Comparison of ENCODE assay signal across 31 cellular contexts in genomic region chr15:83935774-83936173, GRCh38.
"Had no signal": no experiment of that assay in that cellular context is flagged by ENCODE, and none has a peak within 500 bp of the region (broad histone marks: within the 10 kb centered on the region; RNA-seq: fewer than 3 reads in every experiment).

No MANE protein-coding gene starts in this region.

- H3K4me1 ChIP-seq: breast epithelium, Peyer's patch had no signal

- H3K27ac ChIP-seq: ascending aorta, breast epithelium, Peyer's patch, RWPE1 had no signal

- H3K27me3 ChIP-seq: ascending aorta, breast epithelium, MG63, Peyer's patch had no signal

- DNase-seq: activated CD4-positive, alpha-beta T cell treated with anti-CD3 and anti-CD28 coated beads, Interleukin-2, amount 10 ng/mL, durations not matched to agents 24 days and 14 days; activated CD4-positive, alpha-beta T cell treated with anti-CD3 and anti-CD28 coated beads, Interleukin-2, amount 50 U/mL, for 4 hours; activated CD8-positive, alpha-beta T cell treated with anti-CD3 and anti-CD28 coated beads for 36 hours; activated gamma-delta T cell; activated naive CD4-positive, alpha-beta T cell treated with Interleukin-2 at 50 U/mL for 16 hours; activated naive CD8-positive, alpha-beta T cell treated with anti-CD3 and anti-CD28 coated beads, Interleukin-2, amount 10 ng/mL, durations not matched to agents 7 days and 5 days; activated T-cell treated with anti-CD3 and anti-CD28 coated beads, Interleukin-2, amount 50 U/mL, for 1 hour; amygdala; Kasumi-1; KG1; MG63; NCI-H1048; NCI-H1105 treated with DMSO at 0.1 percent for 48 hours; NCI-H1436; NCI-H1694; NCI-H1930; NCI-H2081 treated with DMSO at 0.1 percent for 48 hours; NCI-H226; NCI-H446 treated with DMSO at 0.1 percent for 48 hours; NCI-H524; NCI-H69; NCI-H82; PC-3; Peyer's patch; SIG-M5; T1000 had no signal

- H3K9me3 ChIP-seq: ascending aorta, MG63 had no signal

- H3K36me3 ChIP-seq: ascending aorta, breast epithelium, MG63, Peyer's patch had no signal

- H3K4me3 ChIP-seq: ascending aorta, breast epithelium, MG63, Peyer's patch had no signal

- ATAC-seq: activated CD8-positive, alpha-beta T cell treated with anti-CD3 and anti-CD28 coated beads for 36 hours; PC-3; Right ventricle myocardium inferior; SK-N-SH treated with all-trans-retinoic acid at 6 μM for 48 hours had no signal
